ENCODE assay signal across 8 cellular contexts in genomic region chrX:49100704-49101628, GRCh38.
A peak's percentile ranks its signal among the peaks of the same experiment; 100 is the strongest.
DNase-seq lines count a peak whose midpoint lies in the region; ATAC-seq and TF ChIP-seq lines count a peak whose summit lies in the region.

No MANE protein-coding gene starts in this region.

- TF ChIP-seq CTCF in WI38 (IDR thresholded peaks at IDR 0.05; ENCODE audit: low read depth, low read length), result no peak
- TF ChIP-seq CTCF in cardiac fibroblast (IDR thresholded peaks at IDR 0.05; ENCODE audit: low read depth, low read length), result no peak

- H3K4me3 ChIP-seq in WI38 (ENCODE audit: low read depth, low read length) (peak overlapping the region; percentile 64), cardiac fibroblast (replicated peaks in 1 of 2; ENCODE audit: low read depth in 2 of 2, low read length in 2 of 2) (peak overlapping the region; percentile 57 to 75)

- ATAC-seq in GM18909 (IDR thresholded peaks at IDR 0.05; ENCODE audit: poor library complexity, unreplicated experiment) (peak; percentile 94), HG03159 (IDR thresholded peaks at IDR 0.05; ENCODE audit: unreplicated experiment) (peak; percentile 93)

- DNase-seq in AG08395 (ENCODE audit: low spot score), result peak; percentile 99
- DNase-seq in NCI-H2227 (lab: John Stamatoyannopoulos, UW; ENCODE audit: unreplicated experiment), result peak; percentile 98
- peak; percentile 93 to 94 for DNase-seq in cardiac fibroblast (ENCODE audit: low read depth in 2 of 2)
- peak; percentile 90 for DNase-seq in inferior parietal cortex (ENCODE audit: extremely low spot score)
- DNase-seq in smooth muscle cell of the brain vasculature (ENCODE audit: low read depth, low spot score), result peak; percentile 61

Comparison
In these comparisons a context has a peak if more than half of its experiments do, and no peak if none do; other contexts are left out.
1. Peak in every context shown above with its lines: DNase-seq, ATAC-seq and H3K4me3 ChIP-seq.